1 cellular context compared by ENCODE assay signal in the genomic region with DNA sequence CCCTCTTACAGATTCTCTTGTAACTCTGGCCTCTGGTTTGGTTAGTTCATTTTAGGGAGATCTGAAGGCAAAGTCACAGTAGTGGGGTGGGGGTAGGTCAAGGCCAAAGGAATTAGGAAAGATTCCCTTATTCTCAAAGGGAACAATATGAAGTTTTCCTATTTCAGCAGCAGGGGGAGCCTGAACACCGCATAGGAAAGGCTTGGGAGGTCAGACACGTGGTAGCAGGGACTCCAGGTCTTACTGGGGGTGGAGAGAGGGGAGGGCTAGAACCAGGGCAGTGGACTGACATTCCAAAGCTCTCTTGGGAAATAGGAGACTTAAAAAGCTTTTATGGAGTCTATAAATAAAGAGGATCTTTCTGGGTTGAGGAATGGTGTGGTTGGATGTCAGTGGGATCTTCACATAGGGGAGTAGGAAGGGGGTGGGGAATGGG.
TF ChIP-seq lines count a peak whose summit lies in the region.

No MANE protein-coding gene starts in this region.

TF ChIP-seq in GM12878, 131 proteins besides CTCF, POLR2A, EP300 and RAD21 (continued from another document):
- TF ChIP-seq, protein P1, sequence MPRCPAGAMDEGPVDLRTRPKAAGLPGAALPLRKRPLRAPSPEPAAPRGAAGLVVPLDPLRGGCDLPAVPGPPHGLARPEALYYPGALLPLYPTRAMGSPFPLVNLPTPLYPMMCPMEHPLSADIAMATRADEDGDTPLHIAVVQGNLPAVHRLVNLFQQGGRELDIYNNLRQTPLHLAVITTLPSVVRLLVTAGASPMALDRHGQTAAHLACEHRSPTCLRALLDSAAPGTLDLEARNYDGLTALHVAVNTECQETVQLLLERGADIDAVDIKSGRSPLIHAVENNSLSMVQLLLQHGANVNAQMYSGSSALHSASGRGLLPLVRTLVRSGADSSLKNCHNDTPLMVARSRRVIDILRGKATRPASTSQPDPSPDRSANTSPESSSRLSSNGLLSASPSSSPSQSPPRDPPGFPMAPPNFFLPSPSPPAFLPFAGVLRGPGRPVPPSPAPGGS (IDR thresholded peaks at IDR 0.05; ENCODE audit: borderline replicate concordance, insufficient read depth, low read depth, low read length, poor library complexity, severe bottlenecking), result no peak
- TF ChIP-seq, protein P2, sequence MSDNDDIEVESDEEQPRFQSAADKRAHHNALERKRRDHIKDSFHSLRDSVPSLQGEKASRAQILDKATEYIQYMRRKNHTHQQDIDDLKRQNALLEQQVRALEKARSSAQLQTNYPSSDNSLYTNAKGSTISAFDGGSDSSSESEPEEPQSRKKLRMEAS (IDR thresholded peaks at IDR 0.05; ENCODE audit: low read depth, low read length), result peak; percentile 88
- no peak for TF ChIP-seq SRF (IDR thresholded peaks at IDR 0.05; ENCODE audit: low read depth in 2 of 2, low read length in 2 of 2)
- no peak for TF ChIP-seq HDAC6 (IDR thresholded peaks at IDR 0.05; ENCODE audit: unreplicated experiment)
- TF ChIP-seq SMAD1 (IDR thresholded peaks at IDR 0.05; ENCODE audit: low read depth, partially characterized antibody), result no peak
- TF ChIP-seq, protein P3, sequence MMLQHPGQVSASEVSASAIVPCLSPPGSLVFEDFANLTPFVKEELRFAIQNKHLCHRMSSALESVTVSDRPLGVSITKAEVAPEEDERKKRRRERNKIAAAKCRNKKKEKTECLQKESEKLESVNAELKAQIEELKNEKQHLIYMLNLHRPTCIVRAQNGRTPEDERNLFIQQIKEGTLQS (IDR thresholded peaks at IDR 0.05; ENCODE audit: borderline replicate concordance, extremely low read depth, low read depth, low read length), result peak; percentile 46; the same call in 1 of the 2 replicates
- TF ChIP-seq SPI1 (IDR thresholded peaks at IDR 0.05; ENCODE audit: borderline replicate concordance, insufficient read depth, low read depth, low read length), result no peak
- no peak for TF ChIP-seq TCF12 (IDR thresholded peaks at IDR 0.05; ENCODE audit: low read depth, low read length)
- TF ChIP-seq, protein P4, sequence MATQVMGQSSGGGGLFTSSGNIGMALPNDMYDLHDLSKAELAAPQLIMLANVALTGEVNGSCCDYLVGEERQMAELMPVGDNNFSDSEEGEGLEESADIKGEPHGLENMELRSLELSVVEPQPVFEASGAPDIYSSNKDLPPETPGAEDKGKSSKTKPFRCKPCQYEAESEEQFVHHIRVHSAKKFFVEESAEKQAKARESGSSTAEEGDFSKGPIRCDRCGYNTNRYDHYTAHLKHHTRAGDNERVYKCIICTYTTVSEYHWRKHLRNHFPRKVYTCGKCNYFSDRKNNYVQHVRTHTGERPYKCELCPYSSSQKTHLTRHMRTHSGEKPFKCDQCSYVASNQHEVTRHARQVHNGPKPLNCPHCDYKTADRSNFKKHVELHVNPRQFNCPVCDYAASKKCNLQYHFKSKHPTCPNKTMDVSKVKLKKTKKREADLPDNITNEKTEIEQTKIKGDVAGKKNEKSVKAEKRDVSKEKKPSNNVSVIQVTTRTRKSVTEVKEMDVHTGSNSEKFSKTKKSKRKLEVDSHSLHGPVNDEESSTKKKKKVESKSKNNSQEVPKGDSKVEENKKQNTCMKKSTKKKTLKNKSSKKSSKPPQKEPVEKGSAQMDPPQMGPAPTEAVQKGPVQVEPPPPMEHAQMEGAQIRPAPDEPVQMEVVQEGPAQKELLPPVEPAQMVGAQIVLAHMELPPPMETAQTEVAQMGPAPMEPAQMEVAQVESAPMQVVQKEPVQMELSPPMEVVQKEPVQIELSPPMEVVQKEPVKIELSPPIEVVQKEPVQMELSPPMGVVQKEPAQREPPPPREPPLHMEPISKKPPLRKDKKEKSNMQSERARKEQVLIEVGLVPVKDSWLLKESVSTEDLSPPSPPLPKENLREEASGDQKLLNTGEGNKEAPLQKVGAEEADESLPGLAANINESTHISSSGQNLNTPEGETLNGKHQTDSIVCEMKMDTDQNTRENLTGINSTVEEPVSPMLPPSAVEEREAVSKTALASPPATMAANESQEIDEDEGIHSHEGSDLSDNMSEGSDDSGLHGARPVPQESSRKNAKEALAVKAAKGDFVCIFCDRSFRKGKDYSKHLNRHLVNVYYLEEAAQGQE (IDR thresholded peaks at IDR 0.05; ENCODE audit: low read depth, low read length), result no peak
